ENCODE assay signal across 9 cellular contexts in genomic region chr18:45670281-45670962, GRCh38. TPM values are rescaled to one million over a fixed set of nuclear protein-coding genes. Genes with fewer than 3 reads are reported as not detected.
DNase-seq lines count a peak whose midpoint lies in the region; ATAC-seq, FAIRE-seq and TF ChIP-seq lines count a peak whose summit lies in the region.
"Had no signal": no experiment of that assay in that cellular context is flagged by ENCODE, and none has a peak within 500 bp of the region (broad histone marks: within the 10 kb centered on the region; RNA-seq: fewer than 3 reads in every experiment).

No MANE protein-coding gene starts in this region.

- peaks cover 4% of the 10 kb centered on the region for H3K4me1 ChIP-seq in keratinocyte (ENCODE audit: control insufficient read depth, extremely low read depth, insufficient read depth, low read length)

- no peaks in the 10 kb centered on the region for H3K27me3 ChIP-seq in keratinocyte (ENCODE audit: control insufficient read depth, extremely low read depth, insufficient read depth, low read length)

- no peak overlapping the region for H3K9ac ChIP-seq in keratinocyte (ENCODE audit: control insufficient read depth, extremely low read depth, insufficient read depth, low read length)

- ATAC-seq in HG03432 (IDR thresholded peaks at IDR 0.05; ENCODE audit: unreplicated experiment) (no peak), HG03280 (IDR thresholded peaks at IDR 0.05; ENCODE audit: unreplicated experiment) (no peak)

- H3K4me2 ChIP-seq in keratinocyte (ENCODE audit: control insufficient read depth, extremely low read depth, insufficient read depth, low read depth, low read length), result peak overlapping the region; percentile 34

- no peak for FAIRE-seq in keratinocyte (lab: Jason Lieb, UNC)
- FAIRE-seq: endometrium had no signal

- no peaks in the 10 kb centered on the region for H3K79me2 ChIP-seq in keratinocyte (ENCODE audit: control insufficient read depth, insufficient read depth, low read length)

- H3K27ac ChIP-seq in keratinocyte (ENCODE audit: control insufficient read depth, insufficient read depth, low read length), result no peak overlapping the region

- H3K9me3 ChIP-seq in keratinocyte (ENCODE audit: control insufficient read depth, low read depth, low read length), result no peaks in the 10 kb centered on the region

- TF ChIP-seq CTCF in keratinocyte (optimal IDR thresholded peaks at IDR 0.05 in 1 of 3, IDR thresholded peaks at IDR 0.05 in 1 of 3, conservative IDR thresholded peaks at IDR 0.05 in 1 of 3; ENCODE audit: extremely low read depth in 1 of 3, insufficient read depth in 2 of 3, low read length in 3 of 3), result no peak

- H3K9me1 ChIP-seq in keratinocyte (ENCODE audit: control insufficient read depth, extremely low read depth, insufficient read depth, low read length), result no peaks in the 10 kb centered on the region

- no peaks in the 10 kb centered on the region for H4K20me1 ChIP-seq in keratinocyte (ENCODE audit: control insufficient read depth, extremely low read depth, insufficient read depth, low read length)

- H3K4me3 ChIP-seq in keratinocyte (ENCODE audit: control insufficient read depth in 2 of 3, extremely low read depth in 1 of 3, insufficient read depth in 2 of 3, low read depth in 1 of 3, low read length in 3 of 3), result no peak overlapping the region

- dilution Hi-C loops in keratinocyte (cut with MboI; ENCODE audit: extremely low pct_ligation_motif_present, low sequenced_read_pairs), result no loop called here

- DNase-seq in EL (peak; percentile 63), KBM-7 (peak; percentile 89), activated T-cell treated with anti-CD3 and anti-CD28 coated beads for 24 hours (ENCODE audit: low read depth) (peak; percentile 33), keratinocyte (ENCODE audit: low read depth, low spot score) (peak; percentile 19), NCI-H526 treated with DMSO at 0.1 percent for 48 hours (lab: John Stamatoyannopoulos, UW) (no peak), NCI-H526 (lab: John Stamatoyannopoulos, UW) (no peak)

- no peaks in the 10 kb centered on the region for H3K36me3 ChIP-seq in keratinocyte (ENCODE audit: control insufficient read depth in 2 of 2, extremely low read depth in 1 of 2, insufficient read depth in 2 of 2, low read length in 2 of 2)

- H2AFZ ChIP-seq in keratinocyte (ENCODE audit: control insufficient read depth, low read length), result no peak overlapping the region

- in situ Hi-C loops in KBM-7 (cut with MboI; ENCODE audit: low pct_unique_long_range_greater_than_20kb, low sequenced_read_pairs), result loop anchor here (25.0 kb wide), 1 partner anchor 392 kb away; the partner anchor contains the start of gene PSTPIP2

RNA-seq across cellular contexts. Expression of gene SLC14A1, which starts 53.6 kb away (rescaled TPM):
- polyA plus RNA-seq in keratinocyte, result 0.06 to 0.23 TPM in 2 of 3 replicates, not detected in the other
- 0.41 TPM for polyA plus RNA-seq in keratinocyte (2011; ENCODE audit: low read depth)
- not detected in 2 replicates for polyA plus RNA-seq in keratinocyte (2011; cell fraction: cytosol; rRNA removed)
- polyA plus RNA-seq in keratinocyte (2011; cell fraction: nucleus; rRNA removed), result 0.33 TPM in 1 of 2 replicates, not detected in the other
- polyA plus RNA-seq in keratinocyte (2012; ENCODE audit: low replicate concordance), result 0.18 TPM in 1 of 2 replicates, not detected in the other
- not detected in 3 replicates for polyA minus RNA-seq in keratinocyte
- polyA minus RNA-seq in keratinocyte (2011; cell fraction: cytosol; rRNA and poly(A)+ RNA removed), result not detected
- polyA minus RNA-seq in keratinocyte (2011; cell fraction: nucleus; rRNA and poly(A)+ RNA removed), result not detected in 2 replicates

RNA-seq across cellular contexts. Expression of gene SLC14A2, which starts 55.1 kb away (rescaled TPM):
- polyA plus RNA-seq in keratinocyte, result 0.03 TPM in 1 of 3 replicates, not detected in the others
- not detected for polyA plus RNA-seq in keratinocyte (2011; ENCODE audit: low read depth)
- not detected in 2 replicates for polyA plus RNA-seq in keratinocyte (2011; cell fraction: cytosol; rRNA removed)
- polyA plus RNA-seq in keratinocyte (2011; cell fraction: nucleus; rRNA removed), result 0.03 and 0.08 TPM in 2 replicates
- 0.03 TPM in 1 of 2 replicates, not detected in the other for polyA plus RNA-seq in keratinocyte (2012; ENCODE audit: low replicate concordance)
- not detected in 3 replicates for polyA minus RNA-seq in keratinocyte
- polyA minus RNA-seq in keratinocyte (2011; cell fraction: cytosol; rRNA and poly(A)+ RNA removed), result not detected
- polyA minus RNA-seq in keratinocyte (2011; cell fraction: nucleus; rRNA and poly(A)+ RNA removed), result not detected in 2 replicates

Comparison
In these comparisons a context has a peak if more than half of its experiments do, and no peak if none do; other contexts are left out.
1. DNase-seq: peak in EL (single experiment), KBM-7 (single experiment), activated T-cell treated with anti-CD3 and anti-CD28 coated beads for 24 hours (single experiment) and keratinocyte (single experiment); none in NCI-H526 treated with DMSO at 0.1 percent for 48 hours (single experiment) and NCI-H526 (0 of 2).